In genomic region chr19:35438527-35438926, GRCh38 we compare ENCODE assay signal across 24 cellular contexts. TPM values are rescaled to one million over a fixed set of nuclear protein-coding genes. Genes with fewer than 3 reads are reported as not detected.
"Had no signal": no experiment of that assay in that cellular context is flagged by ENCODE, and none has a peak within 500 bp of the region (broad histone marks: within the 10 kb centered on the region; RNA-seq: fewer than 3 reads in every experiment).

No MANE protein-coding gene starts in this region.

- H3K27me3 ChIP-seq: left lung, suprapubic skin had no signal

- DNase-seq: activated CD4-positive, alpha-beta T cell treated with anti-CD3 and anti-CD28 coated beads for 48 hours; activated CD4-positive, CD25-positive, alpha-beta regulatory T cell; activated CD8-positive, alpha-beta T cell treated with anti-CD3 and anti-CD28 coated beads for 36 hours; activated naive CD4-positive, alpha-beta T cell treated with anti-CD3 and anti-CD28 coated beads for 36 hours; activated naive CD8-positive, alpha-beta T cell treated with anti-CD3 and anti-CD28 coated beads, Interleukin-2, amount 50 U/mL, for 24 hours; activated T-cell treated with anti-CD3 and anti-CD28 coated beads, Interleukin-2, amount 50 U/mL, for 1 hour; anterior cingulate cortex; brain microvascular endothelial cell; erythroblast; gastrocnemius medialis; head of caudate nucleus; kidney; left lung; mucosa of descending colon; naive B cell; occipital lobe; psoas muscle; right cardiac atrium; stimulated activated naive CD8-positive, alpha-beta T cell treated with anti-CD3 and anti-CD28 coated beads, Interleukin-15, amount 100 ng/mL, for 72 hours had no signal

- H3K36me3 ChIP-seq: brain microvascular endothelial cell, gastrocnemius medialis, left lung, suprapubic skin had no signal

- H3K27ac ChIP-seq: brain microvascular endothelial cell, coronary artery, gastrocnemius medialis, psoas muscle, skin epidermis, suprapubic skin had no signal

- H3K27ac Mint-ChIP-seq: activated CD8-positive, alpha-beta T cell treated with anti-CD3 and anti-CD28 coated beads for 36 hours; activated naive CD4-positive, alpha-beta T cell treated with anti-CD3 and anti-CD28 coated beads for 36 hours; activated naive CD8-positive, alpha-beta T cell treated with anti-CD3 and anti-CD28 coated beads, Interleukin-2, amount 50 U/mL, for 24 hours; activated T-helper 17 cell treated with anti-CD3 and anti-CD28 coated beads, Interleukin-2, amount 50 U/mL, for 72 hours; naive B cell; stimulated activated naive CD8-positive, alpha-beta T cell treated with anti-CD3 and anti-CD28 coated beads, Interleukin-15, amount 100 ng/mL, for 72 hours had no signal

- H3K4me3 Mint-ChIP-seq: activated CD8-positive, alpha-beta T cell treated with anti-CD3 and anti-CD28 coated beads for 36 hours; activated naive CD4-positive, alpha-beta T cell treated with anti-CD3 and anti-CD28 coated beads for 36 hours; activated naive CD8-positive, alpha-beta T cell treated with anti-CD3 and anti-CD28 coated beads, Interleukin-2, amount 50 U/mL, for 24 hours; activated T-helper 17 cell treated with anti-CD3 and anti-CD28 coated beads, Interleukin-2, amount 50 U/mL, for 72 hours; stimulated activated naive CD8-positive, alpha-beta T cell treated with anti-CD3 and anti-CD28 coated beads, Interleukin-15, amount 100 ng/mL, for 72 hours had no signal

- H3K9me3 ChIP-seq: gastrocnemius medialis, left lung, mucosa of descending colon, psoas muscle, suprapubic skin had no signal

- H3K36me3 Mint-ChIP-seq: naive B cell had no signal

- H3K4me3 ChIP-seq: coronary artery, gastrocnemius medialis, left lung, mucosa of descending colon, psoas muscle, skin epidermis, suprapubic skin had no signal

- ATAC-seq: activated CD8-positive, alpha-beta T cell treated with anti-CD3 and anti-CD28 coated beads for 36 hours; activated naive CD8-positive, alpha-beta T cell treated with anti-CD3 and anti-CD28 coated beads, Interleukin-2, amount 50 U/mL, for 24 hours; activated T-helper 17 cell treated with anti-CD3 and anti-CD28 coated beads, Interleukin-2, amount 50 U/mL, for 72 hours; gastrocnemius medialis; left lung; mucosa of descending colon; psoas muscle; right cardiac atrium; stimulated activated naive CD8-positive, alpha-beta T cell treated with anti-CD3 and anti-CD28 coated beads, Interleukin-15, amount 100 ng/mL, for 72 hours had no signal

- H3K27me3 Mint-ChIP-seq: activated T-helper 17 cell treated with anti-CD3 and anti-CD28 coated beads, Interleukin-2, amount 50 U/mL, for 72 hours had no signal

- H3K9me3 Mint-ChIP-seq: activated CD8-positive, alpha-beta T cell treated with anti-CD3 and anti-CD28 coated beads for 36 hours; activated naive CD4-positive, alpha-beta T cell treated with anti-CD3 and anti-CD28 coated beads for 36 hours; activated naive CD8-positive, alpha-beta T cell treated with anti-CD3 and anti-CD28 coated beads, Interleukin-2, amount 50 U/mL, for 24 hours; activated T-helper 17 cell treated with anti-CD3 and anti-CD28 coated beads, Interleukin-2, amount 50 U/mL, for 72 hours; naive B cell; stimulated activated naive CD8-positive, alpha-beta T cell treated with anti-CD3 and anti-CD28 coated beads, Interleukin-15, amount 100 ng/mL, for 72 hours had no signal

RNA-seq across cellular contexts. Expression of gene FFAR2, which starts 9.5 kb away (rescaled TPM):
- total RNA-seq: activated CD8-positive, alpha-beta T cell treated with anti-CD3 and anti-CD28 coated beads for 36 hours; activated naive CD4-positive, alpha-beta T cell treated with anti-CD3 and anti-CD28 coated beads for 36 hours; activated T-helper 17 cell treated with anti-CD3 and anti-CD28 coated beads, Interleukin-2, amount 50 U/mL, for 72 hours; gastrocnemius medialis; lung microvascular endothelial cell had no signal

RNA-seq across cellular contexts. Expression of gene KRTDAP, which starts 51.7 kb away (rescaled TPM):
- total RNA-seq: activated CD8-positive, alpha-beta T cell treated with anti-CD3 and anti-CD28 coated beads for 36 hours; activated naive CD4-positive, alpha-beta T cell treated with anti-CD3 and anti-CD28 coated beads for 36 hours; activated T-helper 17 cell treated with anti-CD3 and anti-CD28 coated beads, Interleukin-2, amount 50 U/mL, for 72 hours; gastrocnemius medialis; kidney; left lung; lung microvascular endothelial cell; mucosa of descending colon; occipital lobe; psoas muscle; right cardiac atrium had no signal
- polyA plus RNA-seq: psoas muscle had no signal
